31 cellular contexts compared by ENCODE assay signal in the genomic region with DNA sequence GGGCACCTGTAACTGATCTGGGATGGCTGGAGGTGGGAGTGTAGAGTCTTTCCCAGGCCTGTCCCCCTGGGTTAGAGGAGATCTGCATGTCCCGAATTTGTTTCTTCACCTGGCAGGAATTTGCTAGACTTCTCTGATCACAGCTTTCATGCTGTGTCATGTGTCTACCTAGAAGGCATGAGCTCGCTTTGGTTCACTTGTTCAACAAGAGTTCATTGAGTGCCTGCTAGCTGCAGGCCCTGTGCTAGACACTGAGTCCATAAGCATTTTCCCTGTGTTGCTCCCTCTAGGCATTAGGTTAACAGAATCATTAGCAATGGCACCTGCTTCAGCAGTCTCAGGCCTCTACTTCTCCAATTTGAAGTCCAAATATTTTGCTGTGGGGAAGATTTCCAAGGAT.
"Had no signal": no experiment of that assay in that cellular context is flagged by ENCODE, and none has a peak within 500 bp of the region (broad histone marks: within the 10 kb centered on the region; RNA-seq: fewer than 3 reads in every experiment).

No MANE protein-coding gene starts in this region.

- H3K9me3 Mint-ChIP-seq: activated CD4-positive, alpha-beta T cell treated with anti-CD3 and anti-CD28 coated beads, Interleukin-2, amount 10 ng/mL, durations not matched to agents 24 days and 14 days; activated T-helper 1 cell treated with anti-CD3 and anti-CD28 coated beads, Interleukin-12 subunit alpha, Interleukin-12 subunit beta, Interleukin-2, Interleukin-4 antibody, amounts not matched to agents 30 ng/mL and 10 ng/mL and 1 ng/mL, durations not matched to agents 14 hours and 24 hours and 36 hours; T-helper 1 cell treated with Interleukin-12 subunit alpha and Interleukin-12 subunit beta and Interleukin-4 antibody, amounts not matched to agents 30 μg/mL and 1 μg/mL, for 36 hours had no signal

- H3K27me3 Mint-ChIP-seq: activated B cell treated with CpG ODN at 0.5 μM for 24 hours; activated CD4-positive, alpha-beta T cell treated with anti-CD3 and anti-CD28 coated beads, Interleukin-2, amount 10 ng/mL, durations not matched to agents 24 days and 14 days; activated CD8-positive, alpha-beta memory T cell treated with anti-CD3 and anti-CD28 coated beads, Interleukin-2, amount 10 ng/mL, durations not matched to agents 7 days and 5 days; activated T-cell treated with anti-CD3 and anti-CD28 coated beads, Interleukin-2, amount 50 U/mL, for 24 hours had no signal

- H3K4me3 ChIP-seq: adrenal gland, MG63 had no signal

- H3K4me1 Mint-ChIP-seq: activated B cell treated with CpG ODN at 0.5 μM for 24 hours; activated CD4-positive, alpha-beta T cell treated with anti-CD3 and anti-CD28 coated beads, Interleukin-2, amount 10 ng/mL, durations not matched to agents 24 days and 14 days; activated CD8-positive, alpha-beta memory T cell treated with anti-CD3 and anti-CD28 coated beads, Interleukin-2, amount 10 ng/mL, durations not matched to agents 7 days and 5 days had no signal

- DNase-seq: activated B cell treated with CpG ODN at 0.5 μM for 24 hours; activated CD4-positive, alpha-beta T cell treated with anti-CD3 and anti-CD28 coated beads for 1 hour; activated CD4-positive, alpha-beta T cell treated with anti-CD3 and anti-CD28 coated beads, Interleukin-2, amount 10 ng/mL, durations not matched to agents 24 days and 14 days; activated CD4-positive, alpha-beta T cell treated with anti-CD3 and anti-CD28 coated beads, Interleukin-2, amount 50 U/mL, for 48 hours; activated CD8-positive, alpha-beta memory T cell treated with anti-CD3 and anti-CD28 coated beads, Interleukin-2, amount 10 ng/mL, durations not matched to agents 7 days and 5 days; activated effector memory CD4-positive, alpha-beta T cell treated with Interleukin-2 at 50 U/mL for 16 hours; activated naive CD4-positive, alpha-beta T cell; activated T-cell treated with anti-CD3 and anti-CD28 coated beads, Interleukin-2, amount 50 U/mL, for 24 hours; anterior cingulate cortex; central memory CD4-positive, alpha-beta T cell; MG63; MV-4-11; NCI-H1092 treated with DMSO at 0.1 percent for 48 hours; NCI-H1417 treated with DMSO at 0.1 percent for 48 hours; NCI-H1694; NCI-H2029; NCI-H2107; NCI-H2171 treated with DMSO at 0.1 percent for 48 hours; NCI-H226; NCI-H510A treated with DMSO at 0.1 percent for 48 hours; NCI-H69; NK-92 treated with Interleukin-12 subunit alpha and Interleukin-12 subunit beta, amount 100 ng/mL, for 24 hours; OCI-M1; SHP77 treated with DMSO at 0.1 percent for 48 hours; T-helper 9 cell had no signal

- H3K27ac ChIP-seq: adrenal gland, RWPE1 had no signal

- H3K4me1 ChIP-seq: adrenal gland had no signal

- H3K4me3 Mint-ChIP-seq: activated B cell treated with CpG ODN at 0.5 μM for 24 hours; activated CD4-positive, alpha-beta T cell treated with anti-CD3 and anti-CD28 coated beads, Interleukin-2, amount 10 ng/mL, durations not matched to agents 24 days and 14 days; activated CD8-positive, alpha-beta memory T cell treated with anti-CD3 and anti-CD28 coated beads, Interleukin-2, amount 10 ng/mL, durations not matched to agents 7 days and 5 days; activated T-cell treated with anti-CD3 and anti-CD28 coated beads, Interleukin-2, amount 50 U/mL, for 24 hours; activated T-helper 1 cell treated with anti-CD3 and anti-CD28 coated beads, Interleukin-12 subunit alpha, Interleukin-12 subunit beta, Interleukin-2, Interleukin-4 antibody, amounts not matched to agents 30 ng/mL and 10 ng/mL and 1 ng/mL, durations not matched to agents 14 hours and 24 hours and 36 hours; T-helper 1 cell treated with Interleukin-12 subunit alpha and Interleukin-12 subunit beta and Interleukin-4 antibody, amounts not matched to agents 30 μg/mL and 1 μg/mL, for 36 hours had no signal

- ATAC-seq: activated CD8-positive, alpha-beta memory T cell treated with anti-CD3 and anti-CD28 coated beads, Interleukin-2, amount 10 ng/mL, durations not matched to agents 7 days and 5 days; activated naive CD4-positive, alpha-beta T cell treated with anti-CD3 and anti-CD28 coated beads, Interleukin-2, amount 50 U/mL, for 72 hours; Panc1 had no signal

- H3K9me3 ChIP-seq: adrenal gland, MG63 had no signal

- H3K27ac Mint-ChIP-seq: activated B cell treated with CpG ODN at 0.5 μM for 24 hours; activated CD8-positive, alpha-beta memory T cell treated with anti-CD3 and anti-CD28 coated beads, Interleukin-2, amount 10 ng/mL, durations not matched to agents 7 days and 5 days; activated T-cell treated with anti-CD3 and anti-CD28 coated beads, Interleukin-2, amount 50 U/mL, for 24 hours; activated T-helper 1 cell treated with anti-CD3 and anti-CD28 coated beads, Interleukin-12 subunit alpha, Interleukin-12 subunit beta, Interleukin-2, Interleukin-4 antibody, amounts not matched to agents 30 ng/mL and 10 ng/mL and 1 ng/mL, durations not matched to agents 14 hours and 24 hours and 36 hours; T-helper 1 cell treated with Interleukin-12 subunit alpha and Interleukin-12 subunit beta and Interleukin-4 antibody, amounts not matched to agents 30 μg/mL and 1 μg/mL, for 36 hours had no signal

- H3K27me3 ChIP-seq: adrenal gland, MG63 had no signal
